Comparison of ENCODE assay signal across 10 cellular contexts in genomic region chr3:9786825-9787654, GRCh38. TPM values are rescaled to one million over a fixed set of nuclear protein-coding genes. Genes with fewer than 3 reads are reported as not detected.
A peak's percentile ranks its signal among the peaks of the same experiment; 100 is the strongest.
DNase-seq lines count a peak whose midpoint lies in the region; ATAC-seq, FAIRE-seq and TF ChIP-seq lines count a peak whose summit lies in the region.
"Had no signal": no experiment of that assay in that cellular context is flagged by ENCODE, and none has a peak within 500 bp of the region (broad histone marks: within the 10 kb centered on the region; RNA-seq: fewer than 3 reads in every experiment).

No MANE protein-coding gene starts in this region.

- peak; percentile 3 for ATAC-seq in activated CD4-positive, alpha-beta T cell treated with anti-CD3 and anti-CD28 coated beads for 36 hours
- ATAC-seq in K562: peak; percentile 70

- H3K4me3 ChIP-seq in Loucy (ENCODE audit: low read length, poor library complexity, severe bottlenecking): no peak overlapping the region
- H3K4me3 ChIP-seq in K562: no peak overlapping the region
- no peak overlapping the region for H3K4me3 ChIP-seq in neural progenitor cell
- H3K4me3 ChIP-seq: right atrium auricular region had no signal

- no peaks in the 10 kb centered on the region for H3K9me3 ChIP-seq in Loucy (ENCODE audit: insufficient read depth, low read depth, low read length)
- H3K9me3 ChIP-seq in K562 (replicated peaks; ENCODE audit: control insufficient read depth, insufficient read depth, low read depth, low read length): no peaks in the 10 kb centered on the region
- no peaks in the 10 kb centered on the region for H3K9me3 ChIP-seq in neural progenitor cell (ENCODE audit: low read depth)
- H3K9me3 ChIP-seq: right atrium auricular region had no signal

- H3K9me2 ChIP-seq in Loucy (replicated peaks; ENCODE audit: low read depth, low read length): no peaks in the 10 kb centered on the region

- H3K4me2 ChIP-seq in Loucy (ENCODE audit: low read depth, low read length, poor library complexity, severe bottlenecking) (no peak overlapping the region), K562 (ENCODE audit: insufficient read depth, low read length) (peak overlapping the region; percentile 63; the same call in 1 of the 2 replicates), neural progenitor cell (no peak overlapping the region)

- H3K27ac ChIP-seq in K562 (ENCODE audit: extremely low read depth, low read depth, low read length): peak overlapping the region; percentile 56
- no peak overlapping the region for H3K27ac ChIP-seq in neural progenitor cell
- H3K27ac ChIP-seq: right atrium auricular region had no signal

- peak; percentile 46 for DNase-seq in activated CD4-positive, alpha-beta T cell treated with anti-CD3 and anti-CD28 coated beads for 36 hours
- DNase-seq in activated CD4-positive, alpha-beta T cell treated with anti-CD3 and anti-CD28 coated beads for 1 hour: no peak
- DNase-seq in K562 (ENCODE audit: extremely low read depth in 1 of 4, low spot score in 3 of 4): peak in 1 of 4 experiments; percentile 58
- no peak for DNase-seq in neural progenitor cell (ENCODE audit: low spot score)
- DNase-seq in NCI-H1105 (lab: John Stamatoyannopoulos, UW): no peak
- DNase-seq in T1000 (lab: John Stamatoyannopoulos, UW): no peak
- DNase-seq in NCI-H1092 treated with DMSO at 0.1 percent for 48 hours (lab: John Stamatoyannopoulos, UW): no peak
- DNase-seq: hippocampal formation had no signal

- H3F3A ChIP-seq in Loucy (ENCODE audit: low read depth) (no peaks in the 10 kb centered on the region), neural progenitor cell (ENCODE audit: low read depth) (peaks cover 12% of the 10 kb centered on the region)

- no peak overlapping the region for H3K9ac ChIP-seq in Loucy (ENCODE audit: low read depth, low read length, poor library complexity, severe bottlenecking)
- H3K9ac ChIP-seq in K562 (ENCODE audit: insufficient read depth in 1 of 2, low read depth in 2 of 2, low read length in 2 of 2): peak overlapping the region; percentile 9 to 27; a peak in 2 of 4 replicates
- H3K9ac ChIP-seq in neural progenitor cell: no peak overlapping the region

- peak overlapping the region; percentile 96 for H3K27ac Mint-ChIP-seq in activated CD4-positive, alpha-beta T cell treated with anti-CD3 and anti-CD28 coated beads for 36 hours
- no peak overlapping the region for H3K27ac Mint-ChIP-seq in neural progenitor cell

- in situ Hi-C loops in K562 (cut with MboI): no loop called here

- H3K27me3 ChIP-seq in Loucy (ENCODE audit: insufficient read depth, low read length, poor library complexity, severe bottlenecking): no peaks in the 10 kb centered on the region
- no peaks in the 10 kb centered on the region for H3K27me3 ChIP-seq in K562 (ENCODE audit: control insufficient read depth in 2 of 2, insufficient read depth in 2 of 2, low read length in 2 of 2)
- no peaks in the 10 kb centered on the region for H3K27me3 ChIP-seq in neural progenitor cell
- H3K27me3 ChIP-seq: right atrium auricular region had no signal

- POLR2A ChIA-PET in activated CD4-positive, alpha-beta T cell treated with anti-CD3 and anti-CD28 coated beads for 36 hours (lab: Charles Lee): interaction anchor here (0.8 to 1.0 kb wide), 2 partner anchors 9 to 18 kb away, joined by 4 read pairs; no protein-coding TSS in a partner anchor
- POLR2A ChIA-PET in K562 (lab: Yijun Ruan, JAX): interaction anchor here (0.5 to 2.0 kb wide), 4 partner anchors 9 to 942 kb away, joined by 3 to 12 read pairs (median 3); no protein-coding TSS in a partner anchor

- FAIRE-seq in K562 (lab: Jason Lieb, UNC): peak; percentile 26

- TF ChIP-seq CTCF in Loucy (conservative IDR thresholded peaks at IDR 0.05; ENCODE audit: low read length) (peak; percentile 76), K562 (IDR thresholded peaks at IDR 0.05 in 2 of 3, conservative IDR thresholded peaks at IDR 0.05 in 1 of 3; ENCODE audit: insufficient read depth in 2 of 3, low read depth in 1 of 3, low read length in 3 of 3) (peak; percentile 76 to 96 (median 77)), neural progenitor cell (IDR thresholded peaks at IDR 0.05) (peak; percentile 62)

- H3K36me3 Mint-ChIP-seq in activated CD4-positive, alpha-beta T cell treated with anti-CD3 and anti-CD28 coated beads for 36 hours (ENCODE audit: low read depth): peaks cover 75% of the 10 kb centered on the region
- peaks cover 36% of the 10 kb centered on the region for H3K36me3 Mint-ChIP-seq in neural progenitor cell

- CTCF ChIA-PET in activated CD4-positive, alpha-beta T cell treated with anti-CD3 and anti-CD28 coated beads for 36 hours (lab: Charles Lee): interaction anchor here (1.2 kb wide), 1 partner anchor 9 kb away, joined by 9 read pairs; no protein-coding TSS in a partner anchor
- CTCF ChIA-PET in K562 (lab: Yijun Ruan, JAX; ENCODE audit: low intra/inter-chr PET ratio): no interaction called here

- intact Hi-C loops in activated CD4-positive, alpha-beta T cell treated with anti-CD3 and anti-CD28 coated beads for 36 hours (cut with DNase I, micrococcal nuclease): loop anchor here (1.0 kb wide), 1 partner anchor 9 kb away; no protein-coding TSS in a partner anchor
- intact Hi-C loops in K562 (cut with micrococcal nuclease): no loop called here

- H3K79me2 ChIP-seq in Loucy (ENCODE audit: insufficient read depth, low read length): peaks cover 30% of the 10 kb centered on the region
- peaks cover 19% of the 10 kb centered on the region for H3K79me2 ChIP-seq in K562 (ENCODE audit: control insufficient read depth, insufficient read depth, low read length)
- peaks cover 16% of the 10 kb centered on the region for H3K79me2 ChIP-seq in neural progenitor cell (ENCODE audit: low read depth)

- H3K4me1 ChIP-seq in Loucy (ENCODE audit: insufficient read depth, low read length, poor library complexity, severe bottlenecking): peaks cover 34% of the 10 kb centered on the region
- H3K4me1 ChIP-seq in K562 (replicated peaks in 1 of 2; ENCODE audit: control insufficient read depth in 2 of 2, insufficient read depth in 2 of 2, low read length in 2 of 2): peaks cover 43% of the 10 kb centered on the region in 2 experiments
- H3K4me1 ChIP-seq in neural progenitor cell: peaks cover 6% of the 10 kb centered on the region

- peak overlapping the region; percentile 41 for H3K4me3 Mint-ChIP-seq in activated CD4-positive, alpha-beta T cell treated with anti-CD3 and anti-CD28 coated beads for 36 hours
- no peak overlapping the region for H3K4me3 Mint-ChIP-seq in neural progenitor cell

- H3K9me1 ChIP-seq in K562 (ENCODE audit: control insufficient read depth, insufficient read depth, low read length): no peaks in the 10 kb centered on the region

- no peak for TF ChIP-seq EP300 in K562 (IDR thresholded peaks at IDR 0.05; ENCODE audit: low read length)

- WGBS in K562 (ENCODE audit: insufficient coverage, low coverage, missing lambda C conversion rate): 62% methylated on average over 12 of the region's 12 CpGs

- no peaks in the 10 kb centered on the region for H3K27me3 Mint-ChIP-seq in activated CD4-positive, alpha-beta T cell treated with anti-CD3 and anti-CD28 coated beads for 36 hours
- H3K27me3 Mint-ChIP-seq in neural progenitor cell (ENCODE audit: insufficient read depth, low read depth): no peaks in the 10 kb centered on the region

- TF ChIP-seq POLR2A in K562 (conservative IDR thresholded peaks at IDR 0.05): no peak

- peaks cover 63% of the 10 kb centered on the region for H3K4me1 Mint-ChIP-seq in activated CD4-positive, alpha-beta T cell treated with anti-CD3 and anti-CD28 coated beads for 36 hours
- peaks cover 7% of the 10 kb centered on the region for H3K4me1 Mint-ChIP-seq in neural progenitor cell

- TF ChIP-seq RAD21 in K562 (CRISPR knock-in tag; conservative IDR thresholded peaks at IDR 0.05 in 1 of 2, IDR thresholded peaks at IDR 0.05 in 1 of 2): 0 out of 4 replicates have a peak, but pooled peaks of 1 of the 2 experiments have one; percentile 2

- H4K20me1 ChIP-seq in Loucy (ENCODE audit: insufficient read depth, low read length, poor library complexity, severe bottlenecking): no peaks in the 10 kb centered on the region
- H4K20me1 ChIP-seq in K562 (replicated peaks; ENCODE audit: control insufficient read depth, insufficient read depth, low read length): no peaks in the 10 kb centered on the region
- H4K20me1 ChIP-seq in neural progenitor cell (ENCODE audit: low read depth): no peaks in the 10 kb centered on the region

- BruUV-seq in K562 (replicated peaks; lab: Mats Ljungman, UMichigan): no TSS peak

- no peaks in the 10 kb centered on the region for H3K9me3 Mint-ChIP-seq in activated CD4-positive, alpha-beta T cell treated with anti-CD3 and anti-CD28 coated beads for 36 hours (ENCODE audit: low read depth)
- H3K9me3 Mint-ChIP-seq in neural progenitor cell: no peaks in the 10 kb centered on the region

- H3K36me3 ChIP-seq in Loucy (ENCODE audit: insufficient read depth, low read length): peaks cover 3% of the 10 kb centered on the region; the same call in 1 of the 2 replicates
- H3K36me3 ChIP-seq in K562 (ENCODE audit: control insufficient read depth, insufficient read depth, low read length): peaks cover 71% of the 10 kb centered on the region
- peaks cover 10% of the 10 kb centered on the region for H3K36me3 ChIP-seq in neural progenitor cell

- H2AFZ ChIP-seq in Loucy (ENCODE audit: low read length) (no peak overlapping the region), K562 (ENCODE audit: low read depth, low read length) (no peak overlapping the region), neural progenitor cell (replicated peaks) (no peak overlapping the region)

RNA-seq across cellular contexts. Expression of gene TADA3, which starts 5.2 kb away (rescaled TPM):
- 10 to 100 TPM; 80.7 to 96.4 TPM for total RNA-seq in activated CD4-positive, alpha-beta T cell treated with anti-CD3 and anti-CD28 coated beads for 36 hours
- 29.0 and 52.4 TPM in 2 replicates for total RNA-seq in K562 (2011; cell fraction: chromatin; rRNA removed; ENCODE audit: low replicate concordance)
- 42.1 and 48.7 TPM in 2 replicates for total RNA-seq in K562 (2011; cell fraction: nucleolus; rRNA removed)
- 34.6 and 42.7 TPM in 2 replicates for total RNA-seq in K562 (2011; cell fraction: nucleoplasm; rRNA removed)
- total RNA-seq in K562 (2014; rRNA removed) (110 and 136 TPM in 2 replicates), K562 (2014; rRNA removed; fragmentation: Illumina TruSeq; extraction: Trizol) (32.7 and 40.6 TPM in 2 replicates), K562 (2015; rRNA removed; fragmentation: Illumina TruSeq; extraction: Trizol) (74.5 and 74.8 TPM in 2 replicates), K562 (2021) (85.8 and 89.7 TPM in 2 replicates), neural progenitor cell (ENCODE audit: low replicate concordance) (50.8 and 86.3 TPM in 2 replicates)
- polyA plus RNA-seq in K562 (2011; rRNA removed) (60.6 and 62.8 TPM in 2 replicates), K562 (2014; fragmentation: Illumina TruSeq; extraction: Trizol) (97.8 and 103 TPM in 2 replicates), K562 (2014; fragmentation: Nextera tagmentation; extraction: Ambion mirVana) (1 to 10 TPM; 4.1 to 6.3 TPM), K562 (2014; rRNA removed) (91.6 and 94.0 TPM in 2 replicates)
- 74.1 and 114 TPM in 2 replicates for polyA plus RNA-seq in K562 (2011; cell fraction: cytosol; rRNA removed)
- polyA plus RNA-seq in K562 (2011; cell fraction: nucleus; rRNA removed): 61.6 and 83.0 TPM in 2 replicates
- 75.7 and 143 TPM in 2 replicates for polyA plus RNA-seq in K562 (2012)
- polyA minus RNA-seq in K562 (2011; rRNA and poly(A)+ RNA removed): 29.9 and 37.5 TPM in 2 replicates
- polyA minus RNA-seq in K562 (2011; cell fraction: cytosol; rRNA and poly(A)+ RNA removed): 52.9 and 57.8 TPM in 2 replicates
- 19.1 and 22.5 TPM in 2 replicates for polyA minus RNA-seq in K562 (2011; cell fraction: nucleus; rRNA and poly(A)+ RNA removed)

RNA-seq across cellular contexts. Expression of gene ARPC4, which starts 5.8 kb away (rescaled TPM):
- 100 to 1,000 TPM; 164 to 231 TPM for total RNA-seq in activated CD4-positive, alpha-beta T cell treated with anti-CD3 and anti-CD28 coated beads for 36 hours
- 240 and 326 TPM in 2 replicates for total RNA-seq in K562 (2011; cell fraction: chromatin; rRNA removed; ENCODE audit: low replicate concordance)
- 165 and 200 TPM in 2 replicates for total RNA-seq in K562 (2011; cell fraction: nucleolus; rRNA removed)
- 225 and 232 TPM in 2 replicates for total RNA-seq in K562 (2011; cell fraction: nucleoplasm; rRNA removed)
- 138 and 139 TPM in 2 replicates for total RNA-seq in K562 (2014; rRNA removed)
- 132 and 143 TPM in 2 replicates for total RNA-seq in K562 (2014; rRNA removed; fragmentation: Illumina TruSeq; extraction: Trizol)
- total RNA-seq in K562 (2015; rRNA removed; fragmentation: Illumina TruSeq; extraction: Trizol): 118 and 131 TPM in 2 replicates
- 153 and 154 TPM in 2 replicates for total RNA-seq in K562 (2021)
- polyA plus RNA-seq in K562 (2011; rRNA removed): 60.3 and 106 TPM in 2 replicates
- 69.7 and 88.3 TPM in 2 replicates for polyA plus RNA-seq in K562 (2011; cell fraction: cytosol; rRNA removed)
- polyA plus RNA-seq in K562 (2011; cell fraction: nucleus; rRNA removed): 76.1 and 100.0 TPM in 2 replicates
- polyA plus RNA-seq in K562 (2012): 106 and 149 TPM in 2 replicates
- 119 and 128 TPM in 2 replicates for polyA plus RNA-seq in K562 (2014; fragmentation: Illumina TruSeq; extraction: Trizol)
- polyA plus RNA-seq in K562 (2014; fragmentation: Nextera tagmentation; extraction: Ambion mirVana): 10 to 100 TPM; 20.1 to 28.1 TPM
- 112 and 129 TPM in 2 replicates for polyA plus RNA-seq in K562 (2014; rRNA removed)
- 147 and 187 TPM in 2 replicates for polyA minus RNA-seq in K562 (2011; rRNA and poly(A)+ RNA removed)
- polyA minus RNA-seq in K562 (2011; cell fraction: cytosol; rRNA and poly(A)+ RNA removed): 104 and 125 TPM in 2 replicates
- polyA minus RNA-seq in K562 (2011; cell fraction: nucleus; rRNA and poly(A)+ RNA removed): 79.2 and 112 TPM in 2 replicates
- total RNA-seq in neural progenitor cell (ENCODE audit: low replicate concordance): 126 and 146 TPM in 2 replicates

RNA-seq across cellular contexts. Expression of gene CAMK1, which starts 17.3 kb away (rescaled TPM):
- total RNA-seq in activated CD4-positive, alpha-beta T cell treated with anti-CD3 and anti-CD28 coated beads for 36 hours: 10 to 100 TPM; 48.4 to 53.1 TPM
- total RNA-seq in K562 (2011; cell fraction: chromatin; rRNA removed; ENCODE audit: low replicate concordance): 2.0 and 4.8 TPM in 2 replicates
- total RNA-seq in K562 (2011; cell fraction: nucleolus; rRNA removed): 4.2 and 4.6 TPM in 2 replicates
- total RNA-seq in K562 (2011; cell fraction: nucleoplasm; rRNA removed): 2.3 and 3.2 TPM in 2 replicates
- total RNA-seq in K562 (2014; rRNA removed): 10.7 and 13.9 TPM in 2 replicates
- total RNA-seq in K562 (2014; rRNA removed; fragmentation: Illumina TruSeq; extraction: Trizol): 4.4 and 4.7 TPM in 2 replicates
- total RNA-seq in K562 (2015; rRNA removed; fragmentation: Illumina TruSeq; extraction: Trizol): 6.1 and 6.6 TPM in 2 replicates
- 5.2 and 6.2 TPM in 2 replicates for total RNA-seq in K562 (2021)
- polyA plus RNA-seq in K562 (2011; rRNA removed): 7.3 and 8.4 TPM in 2 replicates
- 5.8 and 12.1 TPM in 2 replicates for polyA plus RNA-seq in K562 (2011; cell fraction: cytosol; rRNA removed)
- polyA plus RNA-seq in K562 (2011; cell fraction: nucleus; rRNA removed): 6.0 and 9.9 TPM in 2 replicates
- 7.7 and 9.7 TPM in 2 replicates for polyA plus RNA-seq in K562 (2012)
- 6.0 and 6.2 TPM in 2 replicates for polyA plus RNA-seq in K562 (2014; fragmentation: Illumina TruSeq; extraction: Trizol)
- polyA plus RNA-seq in K562 (2014; fragmentation: Nextera tagmentation; extraction: Ambion mirVana): under 1 TPM; 0.23 to 0.39 TPM
- 7.7 and 10.6 TPM in 2 replicates for polyA plus RNA-seq in K562 (2014; rRNA removed)
- 2.6 and 2.9 TPM in 2 replicates for polyA minus RNA-seq in K562 (2011; rRNA and poly(A)+ RNA removed)
- polyA minus RNA-seq in K562 (2011; cell fraction: cytosol; rRNA and poly(A)+ RNA removed): 3.1 and 3.6 TPM in 2 replicates
- polyA minus RNA-seq in K562 (2011; cell fraction: nucleus; rRNA and poly(A)+ RNA removed): 1.3 and 2.4 TPM in 2 replicates
- 24.9 and 32.4 TPM in 2 replicates for total RNA-seq in neural progenitor cell (ENCODE audit: low replicate concordance)

RNA-seq across cellular contexts. Expression of gene TTLL3, which starts 23.0 kb away (rescaled TPM):
- 10 to 100 TPM; 47.5 to 49.8 TPM for total RNA-seq in activated CD4-positive, alpha-beta T cell treated with anti-CD3 and anti-CD28 coated beads for 36 hours
- 652 and 1,082 TPM in 2 replicates for total RNA-seq in K562 (2011; cell fraction: chromatin; rRNA removed; ENCODE audit: low replicate concordance)
- 407 and 449 TPM in 2 replicates for total RNA-seq in K562 (2011; cell fraction: nucleolus; rRNA removed)
- 488 and 686 TPM in 2 replicates for total RNA-seq in K562 (2011; cell fraction: nucleoplasm; rRNA removed)
- total RNA-seq in K562 (2014; rRNA removed) (30.7 and 34.0 TPM in 2 replicates), K562 (2014; rRNA removed; fragmentation: Illumina TruSeq; extraction: Trizol) (28.7 and 33.0 TPM in 2 replicates), K562 (2015; rRNA removed; fragmentation: Illumina TruSeq; extraction: Trizol) (31.6 and 33.2 TPM in 2 replicates), K562 (2021) (53.7 and 63.6 TPM in 2 replicates), neural progenitor cell (ENCODE audit: low replicate concordance) (15.0 and 36.1 TPM in 2 replicates)
- polyA plus RNA-seq in K562 (2011; rRNA removed) (95.8 and 120 TPM in 2 replicates), K562 (2014; fragmentation: Illumina TruSeq; extraction: Trizol) (53.8 and 60.9 TPM in 2 replicates), K562 (2014; fragmentation: Nextera tagmentation; extraction: Ambion mirVana) (10 to 100 TPM in 1 of 2 experiments, 1 to 10 TPM in 1; 8.9 to 11.6 TPM), K562 (2014; rRNA removed) (72.7 and 106 TPM in 2 replicates)
- polyA plus RNA-seq in K562 (2011; cell fraction: cytosol; rRNA removed): 71.0 and 73.2 TPM in 2 replicates
- 641 and 948 TPM in 2 replicates for polyA plus RNA-seq in K562 (2011; cell fraction: nucleus; rRNA removed)
- polyA plus RNA-seq in K562 (2012): 65.7 and 182 TPM in 2 replicates
- polyA minus RNA-seq in K562 (2011; rRNA and poly(A)+ RNA removed): 99.7 and 103 TPM in 2 replicates
- 19.4 and 21.8 TPM in 2 replicates for polyA minus RNA-seq in K562 (2011; cell fraction: cytosol; rRNA and poly(A)+ RNA removed)
- polyA minus RNA-seq in K562 (2011; cell fraction: nucleus; rRNA and poly(A)+ RNA removed): 133 and 150 TPM in 2 replicates

RNA-seq across cellular contexts. Expression of gene OGG1, which starts 37.3 kb away (rescaled TPM):
- 10 to 100 TPM; 36.4 to 61.6 TPM for total RNA-seq in activated CD4-positive, alpha-beta T cell treated with anti-CD3 and anti-CD28 coated beads for 36 hours
- total RNA-seq in K562 (2011; cell fraction: chromatin; rRNA removed; ENCODE audit: low replicate concordance): 74.9 and 150 TPM in 2 replicates
- total RNA-seq in K562 (2011; cell fraction: nucleolus; rRNA removed): 93.6 and 122 TPM in 2 replicates
- total RNA-seq in K562 (2011; cell fraction: nucleoplasm; rRNA removed): 99.4 and 140 TPM in 2 replicates
- total RNA-seq in K562 (2014; rRNA removed) (27.6 and 39.3 TPM in 2 replicates), K562 (2014; rRNA removed; fragmentation: Illumina TruSeq; extraction: Trizol) (14.6 and 18.2 TPM in 2 replicates), K562 (2015; rRNA removed; fragmentation: Illumina TruSeq; extraction: Trizol) (26.4 and 27.5 TPM in 2 replicates), K562 (2021) (23.6 and 25.7 TPM in 2 replicates), neural progenitor cell (ENCODE audit: low replicate concordance) (15.8 and 33.8 TPM in 2 replicates)
- polyA plus RNA-seq in K562 (2011; rRNA removed) (26.6 and 31.0 TPM in 2 replicates), K562 (2014; fragmentation: Illumina TruSeq; extraction: Trizol) (32.3 and 33.0 TPM in 2 replicates), K562 (2014; fragmentation: Nextera tagmentation; extraction: Ambion mirVana) (10 to 100 TPM in 1 of 2 experiments, 1 to 10 TPM in 1; 6.6 to 12.0 TPM), K562 (2014; rRNA removed) (24.4 and 26.5 TPM in 2 replicates)
- polyA plus RNA-seq in K562 (2011; cell fraction: cytosol; rRNA removed): 27.6 and 51.7 TPM in 2 replicates
- polyA plus RNA-seq in K562 (2011; cell fraction: nucleus; rRNA removed): 41.4 and 56.0 TPM in 2 replicates
- polyA plus RNA-seq in K562 (2012): 23.4 and 31.1 TPM in 2 replicates
- 38.9 and 47.9 TPM in 2 replicates for polyA minus RNA-seq in K562 (2011; rRNA and poly(A)+ RNA removed)
- polyA minus RNA-seq in K562 (2011; cell fraction: cytosol; rRNA and poly(A)+ RNA removed): 16.7 and 29.9 TPM in 2 replicates
- polyA minus RNA-seq in K562 (2011; cell fraction: nucleus; rRNA and poly(A)+ RNA removed): 52.4 and 57.1 TPM in 2 replicates

Comparison
In these comparisons a context has a peak if more than half of its experiments do, and no peak if none do; other contexts are left out.
1. H3K9ac ChIP-seq: peak in K562 (2 of 2); none in Loucy (single experiment) and neural progenitor cell (single experiment).
2. Peak in every context shown above with its lines, with median percentiles within 50 percentile points of each other: CTCF ChIP-seq.